Comparison of ENCODE assay signal across 1 cellular context in the genomic region with DNA sequence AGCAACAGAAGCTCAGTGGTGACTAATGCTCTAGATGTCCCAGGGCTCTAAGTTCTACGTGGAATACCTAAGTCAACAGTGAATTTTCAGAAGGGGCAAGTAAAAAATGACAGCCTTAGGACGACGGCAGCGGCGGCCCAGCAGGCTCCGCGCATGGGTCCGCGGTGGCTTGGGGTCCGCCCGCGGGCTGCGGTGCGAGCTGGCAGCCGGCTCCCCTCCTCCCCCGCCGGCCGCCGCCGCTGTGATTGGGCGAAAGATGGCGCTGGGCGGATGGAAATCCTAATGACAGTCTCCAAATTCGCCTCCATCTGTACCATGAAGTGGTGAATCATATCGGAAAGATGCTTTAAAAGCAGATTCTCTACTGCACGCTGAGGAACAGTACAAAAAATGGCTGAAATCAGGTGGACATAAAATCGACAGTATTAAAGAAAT.
TF ChIP-seq lines count a peak whose summit lies in the region.

No MANE protein-coding gene starts in this region.

TF ChIP-seq in HEK293, 187 proteins besides CTCF, POLR2A, EP300 and RAD21 (continued from another document):
- TF ChIP-seq, protein P1, sequence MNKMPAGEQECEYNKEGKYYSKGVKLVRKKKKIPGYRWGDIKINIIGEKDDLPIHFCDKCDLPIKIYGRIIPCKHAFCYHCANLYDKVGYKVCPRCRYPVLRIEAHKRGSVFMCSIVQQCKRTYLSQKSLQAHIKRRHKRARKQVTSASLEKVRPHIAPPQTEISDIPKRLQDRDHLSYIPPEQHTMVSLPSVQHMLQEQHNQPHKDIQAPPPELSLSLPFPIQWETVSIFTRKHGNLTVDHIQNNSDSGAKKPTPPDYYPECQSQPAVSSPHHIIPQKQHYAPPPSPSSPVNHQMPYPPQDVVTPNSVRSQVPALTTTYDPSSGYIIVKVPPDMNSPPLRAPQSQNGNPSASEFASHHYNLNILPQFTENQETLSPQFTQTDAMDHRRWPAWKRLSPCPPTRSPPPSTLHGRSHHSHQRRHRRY (tag by site-specific recombination; IDR thresholded peaks at IDR 0.05): no peak
- TF ChIP-seq ZNF76 (tag by site-specific recombination; IDR thresholded peaks at IDR 0.05; ENCODE audit: borderline replicate concordance, low read depth): peak; percentile 29; the same call in 1 of the 2 replicates
- TF ChIP-seq HOXC10 (CRISPR knock-in tag; IDR thresholded peaks at IDR 0.05): no peak
- 0 out of 2 replicates have a peak, but pooled peaks have one; percentile 38 for TF ChIP-seq ZSCAN30 (tag by site-specific recombination; IDR thresholded peaks at IDR 0.05)
